In genomic region chr19:3626473-3627350, GRCh38 we compare ENCODE assay signal across 8 cellular contexts. TPM values are rescaled to one million over a fixed set of nuclear protein-coding genes. Genes with fewer than 3 reads are reported as not detected.
A peak's percentile ranks its signal among the peaks of the same experiment; 100 is the strongest.
DNase-seq lines count a peak whose midpoint lies in the region; ATAC-seq and TF ChIP-seq lines count a peak whose summit lies in the region.

Gene CACTIN (minus strand): TSS chr19:3626790. CDS start chr19:3626762, 28 bp downstream.

- no peaks in the 10 kb centered on the region for H3K9me3 ChIP-seq in Peyer's patch
- H3K9me3 ChIP-seq in esophagus (ENCODE audit: control insufficient read depth in 2 of 2, insufficient read depth in 1 of 2, low read depth in 1 of 2, low read length in 1 of 2), result no peaks in the 10 kb centered on the region
- H3K9me3 ChIP-seq in mucosa of stomach (ENCODE audit: control insufficient read depth, low read length), result no peaks in the 10 kb centered on the region

- H3K4me2 ChIP-seq in KMS-11, result peak within 1 kb of the TSS; percentile 91

- peak within 1 kb of the TSS; percentile 67; the same call in 1 of the 2 replicates for H3K9ac ChIP-seq in KMS-11
- peak within 1 kb of the TSS; percentile 82 for H3K9ac ChIP-seq in mucosa of stomach (ENCODE audit: low read length)

- peak within 1 kb of the TSS; percentile 39 for H2AFZ ChIP-seq in KMS-11 (ENCODE audit: low read depth)

- H3K4me1 ChIP-seq in KMS-11 (ENCODE audit: low read depth, poor library complexity, severe bottlenecking), result peaks cover 11% of the 10 kb centered on the region
- H3K4me1 ChIP-seq in Peyer's patch, result peaks cover 0 to 19% (median 8%) of the 10 kb centered on the region in 4 donors
- H3K4me1 ChIP-seq in esophagus (ENCODE audit: control insufficient read depth in 2 of 2, insufficient read depth in 2 of 2, low read length in 1 of 2), result peaks cover 3 to 7% of the 10 kb centered on the region in 2 donors
- peaks cover 13% of the 10 kb centered on the region for H3K4me1 ChIP-seq in mucosa of stomach (ENCODE audit: control insufficient read depth, insufficient read depth, low read length)

- DNase-seq in DMS114 treated with DMSO at 0.1 percent for 48 hours (lab: John Stamatoyannopoulos, UW; ENCODE audit: unreplicated experiment) (peak; percentile 90), Peyer's patch (peak; percentile 98 to 99 (median 99))
- DNase-seq in activated T-cell treated with anti-CD3 and anti-CD28 coated beads, Interleukin-2, amount 50 U/mL, for 48 hours, result peak; percentile 99 to 100
- peak; percentile 95 to 98 for DNase-seq in stimulated activated CD8-positive, alpha-beta memory T cell treated with anti-CD3 and anti-CD28 coated beads, Interleukin-7, amount 100 ng/mL, for 1 hour (ENCODE audit: low read depth in 2 of 2)

- TF ChIP-seq POLR2A in Peyer's patch (IDR thresholded peaks at IDR 0.05), result peak; percentile 68 to 78

- H3K27ac ChIP-seq in KMS-11 (peak within 1 kb of the TSS; percentile 77), Peyer's patch (peak within 1 kb of the TSS; percentile 90 to 98 (median 92)), esophagus (ENCODE audit: low read depth in 2 of 2, low read length in 1 of 2) (peak within 1 kb of the TSS; percentile 96)

- no peaks in the 10 kb centered on the region for H3K36me3 ChIP-seq in KMS-11 (ENCODE audit: insufficient read depth)
- H3K36me3 ChIP-seq in Peyer's patch, result peaks cover 0 to 29% (median 0%) of the 10 kb centered on the region in 3 donors
- peaks cover 0 to 25% of the 10 kb centered on the region in 2 donors for H3K36me3 ChIP-seq in esophagus (ENCODE audit: control insufficient read depth in 2 of 2, insufficient read depth in 2 of 2, low read length in 1 of 2)
- H3K36me3 ChIP-seq in mucosa of stomach (ENCODE audit: control insufficient read depth, insufficient read depth, low read length), result no peaks in the 10 kb centered on the region

- WGBS in esophagus, 2 donors, result 0 to 1% methylated on average over 75 to 80 of the region's 80 CpGs

- no peaks in the 10 kb centered on the region for H3K27me3 ChIP-seq in KMS-11 (ENCODE audit: insufficient read depth, low read depth)
- no peaks in the 10 kb centered on the region for H3K27me3 ChIP-seq in Peyer's patch
- H3K27me3 ChIP-seq in esophagus (ENCODE audit: control insufficient read depth in 1 of 2, insufficient read depth in 2 of 2, low read length in 2 of 2), result no peaks in the 10 kb centered on the region
- no peaks in the 10 kb centered on the region for H3K27me3 ChIP-seq in mucosa of stomach (ENCODE audit: control insufficient read depth, insufficient read depth, low read length)

- no peaks in the 10 kb centered on the region for H4K20me1 ChIP-seq in KMS-11 (ENCODE audit: insufficient read depth)

- peaks cover 28% of the 10 kb centered on the region for H3K79me2 ChIP-seq in KMS-11 (ENCODE audit: insufficient read depth, low read depth)

- no peak within 1 kb of the TSS for H3K4me3 ChIP-seq in KMS-11 (IDR thresholded peaks at IDR 0.05; ENCODE audit: insufficient read depth, low read depth, low read length)
- H3K4me3 ChIP-seq in Peyer's patch, result peak within 1 kb of the TSS; percentile 83 to 100 (median 90)
- H3K4me3 ChIP-seq in esophagus (ENCODE audit: low read depth in 1 of 2, low read length in 2 of 2), result peak within 1 kb of the TSS; percentile 72 to 97
- peak within 1 kb of the TSS; percentile 89 for H3K4me3 ChIP-seq in mucosa of stomach (ENCODE audit: low read length)

- no peak for TF ChIP-seq CTCF in KMS-11 (conservative IDR thresholded peaks at IDR 0.05; ENCODE audit: low read depth, low read length)
- peak in 2 of 6 experiments; percentile 14 to 21 for TF ChIP-seq CTCF in Peyer's patch (IDR thresholded peaks at IDR 0.05)

- ATAC-seq in GM21717 (IDR thresholded peaks at IDR 0.05; ENCODE audit: unreplicated experiment), result peak; percentile 78

RNA-seq across cellular contexts. Expression of gene CACTIN, which starts in this region (rescaled TPM):
- 10 to 100 TPM; 21.2 to 60.2 (median 33.3) TPM for total RNA-seq in Peyer's patch
- polyA plus RNA-seq in esophagus, result 10 to 100 TPM; 12.4 to 19.3 TPM
